ENCODE assay signal across 9 cellular contexts in genomic region chrX:136166221-136166855, GRCh38. TPM values are rescaled to one million over a fixed set of nuclear protein-coding genes. Genes with fewer than 3 reads are reported as not detected.
DNase-seq lines count a peak whose midpoint lies in the region; TF ChIP-seq lines count a peak whose summit lies in the region.
"Had no signal": no experiment of that assay in that cellular context is flagged by ENCODE, and none has a peak within 500 bp of the region (broad histone marks: within the 10 kb centered on the region; RNA-seq: fewer than 3 reads in every experiment).

No MANE protein-coding gene starts in this region.

- peak overlapping the region; percentile 79 for H3K27ac ChIP-seq in neural cell (ENCODE audit: low read length)

- peaks cover 11% of the 10 kb centered on the region for H3K79me2 ChIP-seq in neural cell (replicated peaks; ENCODE audit: insufficient read depth, low read length)

- TF ChIP-seq RAD21 in neural cell (conservative IDR thresholded peaks at IDR 0.05), result no peak

- no peaks in the 10 kb centered on the region for H4K20me1 ChIP-seq in neural cell (ENCODE audit: insufficient read depth)

- H3K9me3 ChIP-seq in neural cell (ENCODE audit: low read length), result no peaks in the 10 kb centered on the region

- no peaks in the 10 kb centered on the region for H3K27me3 ChIP-seq in neural cell (ENCODE audit: insufficient read depth, low read depth, low read length)

- peak overlapping the region; percentile 45 for H3K4me3 ChIP-seq in neural cell (ENCODE audit: low read length)

- H3K36me3 ChIP-seq in neural cell (ENCODE audit: insufficient read depth, low read length), result no peaks in the 10 kb centered on the region

- no peak for TF ChIP-seq EP300 in neural cell (conservative IDR thresholded peaks at IDR 0.05; ENCODE audit: poor library complexity, severe bottlenecking)

- DNase-seq in EL (peak; percentile 39), NCI-H69 (lab: John Stamatoyannopoulos, UW) (peak; percentile 53), fibroblast of gingiva (ENCODE audit: low read depth) (peak; percentile 58), NCI-H1694 (lab: John Stamatoyannopoulos, UW) (no peak), KG1 (lab: John Stamatoyannopoulos, UW) (no peak), NCI-H510A treated with DMSO at 0.1 percent for 48 hours (lab: John Stamatoyannopoulos, UW) (no peak), GM13976 (ENCODE audit: low spot score) (no peak)
- DNase-seq: NCI-H345 had no signal

- no peak overlapping the region for H2AFZ ChIP-seq in neural cell (ENCODE audit: low read depth, low read length)

- in situ Hi-C loops in GM13976 (cut with MboI; ENCODE audit: low sequenced_read_pairs, unreplicated experiment), result no loop called here

- H3K9ac ChIP-seq in neural cell (ENCODE audit: low read length), result no peak overlapping the region

- H3F3A ChIP-seq in neural cell (ENCODE audit: insufficient read depth, low read length, poor library complexity, severe bottlenecking), result no peaks in the 10 kb centered on the region

- TF ChIP-seq CTCF in neural cell (IDR thresholded peaks at IDR 0.05; ENCODE audit: poor library complexity, severe bottlenecking) (no peak), GM13976 (IDR thresholded peaks at IDR 0.05; ENCODE audit: borderline replicate concordance, control extremely low read depth, extremely low read depth, insufficient read depth, missing control alignments) (no peak)

- peak overlapping the region; percentile 14 for H3K4me2 ChIP-seq in neural cell (ENCODE audit: low read length)

- H3K9me2 ChIP-seq in neural cell (ENCODE audit: insufficient read depth, low read length), result no peaks in the 10 kb centered on the region

TF ChIP-seq in neural cell, 6 proteins besides CTCF, POLR2A, EP300 and RAD21:
- TF ChIP-seq SMC3 (conservative IDR thresholded peaks at IDR 0.05; ENCODE audit: poor library complexity) (no peak), TAF1 (IDR thresholded peaks at IDR 0.05; ENCODE audit: low read depth) (no peak), EZH2 (IDR thresholded peaks at IDR 0.05; ENCODE audit: borderline replicate concordance, insufficient read depth, low read length, poor library complexity, severe bottlenecking) (no peak), REST (IDR thresholded peaks at IDR 0.05; ENCODE audit: borderline replicate concordance) (no peak), MXI1 (conservative IDR thresholded peaks at IDR 0.05; ENCODE audit: poor library complexity, severe bottlenecking) (no peak), POLR2AphosphoS5 (IDR thresholded peaks at IDR 0.05) (no peak)
TF ChIP-seq in neural cell: peak in this region for 0.

RNA-seq across cellular contexts. Expression of gene FHL1, which starts 19.0 kb away (rescaled TPM):
- polyA plus RNA-seq in neural cell, result 235 and 268 TPM in 2 replicates
- polyA minus RNA-seq in neural cell, result 113 and 125 TPM in 2 replicates

Comparison
In these comparisons a context has a peak if more than half of its experiments do, and no peak if none do; other contexts are left out.
1. DNase-seq: peak in EL (single experiment), NCI-H69 (single experiment) and fibroblast of gingiva (single experiment); none in NCI-H1694 (single experiment), KG1 (single experiment), NCI-H510A treated with DMSO at 0.1 percent for 48 hours (single experiment) and GM13976 (single experiment).